ENCODE assay signal across 18 cellular contexts in genomic region chr22:32583074-32583677, GRCh38.
DNase-seq lines count a peak whose midpoint lies in the region; ATAC-seq and TF ChIP-seq lines count a peak whose summit lies in the region.
"Had no signal": no experiment of that assay in that cellular context is flagged by ENCODE, and none has a peak within 500 bp of the region (broad histone marks: within the 10 kb centered on the region; RNA-seq: fewer than 3 reads in every experiment).

No MANE protein-coding gene starts in this region.

- H3K9ac ChIP-seq in mesenchymal stem cell (ENCODE audit: low read length) = peak overlapping the region; percentile 31

- no peak overlapping the region for H3K14ac ChIP-seq in mesenchymal stem cell (ENCODE audit: low read length in 2 of 2)

- no peak overlapping the region for H2AK5ac ChIP-seq in mesenchymal stem cell (ENCODE audit: low read length, severe bottlenecking)

- H3K27me3 ChIP-seq in mesenchymal stem cell (ENCODE audit: control insufficient read depth in 1 of 2, insufficient read depth in 1 of 2, low read length in 2 of 2) = no peaks in the 10 kb centered on the region
- no peaks in the 10 kb centered on the region for H3K27me3 ChIP-seq in upper lobe of right lung

- H3K27ac ChIP-seq in mesenchymal stem cell (ENCODE audit: low read length, poor library complexity, severe bottlenecking) = no peak overlapping the region
- peak overlapping the region; percentile 31 for H3K27ac ChIP-seq in upper lobe of right lung
- H3K27ac ChIP-seq: WERI-Rb-1 had no signal

- no peaks in the 10 kb centered on the region for H3K4me1 ChIP-seq in mesenchymal stem cell (ENCODE audit: control insufficient read depth, insufficient read depth, low read depth, low read length)
- H3K4me1 ChIP-seq in upper lobe of right lung = peaks cover 26% of the 10 kb centered on the region

- peaks cover 6% of the 10 kb centered on the region for H3K9me3 ChIP-seq in mesenchymal stem cell (ENCODE audit: control insufficient read depth, low read length)
- no peaks in the 10 kb centered on the region for H3K9me3 ChIP-seq in upper lobe of right lung

- peak overlapping the region in 1 of 2 experiments; percentile 44 for H3K18ac ChIP-seq in mesenchymal stem cell (ENCODE audit: low read depth in 1 of 2, low read length in 2 of 2)

- H3K4me3 ChIP-seq in mesenchymal stem cell (ENCODE audit: insufficient read depth in 1 of 2, low read depth in 1 of 2, low read length in 2 of 2) (no peak overlapping the region), upper lobe of right lung (no peak overlapping the region)

- no peak overlapping the region for H2BK5ac ChIP-seq in mesenchymal stem cell (ENCODE audit: low read depth, low read length, poor library complexity, severe bottlenecking)

- intact Hi-C loops in Right ventricle myocardium superior (cut with DNase I) = loop anchor here (5.0 kb wide), 1 partner anchor 34 kb away; no protein-coding TSS in a partner anchor
- intact Hi-C loops in Right ventricle myocardium inferior (cut with DNase I) = no loop called here
- intact Hi-C loops in upper lobe of right lung (cut with DNase I) = no loop called here

- peak overlapping the region; percentile 36 for H2BK15ac ChIP-seq in mesenchymal stem cell (ENCODE audit: low read depth, poor library complexity, severe bottlenecking)

- DNase-seq in Right ventricle myocardium superior = no peak
- no peak for DNase-seq in Right ventricle myocardium inferior (ENCODE audit: missing footprints)
- peak; percentile 10 for DNase-seq in fibroblast of gingiva (ENCODE audit: low read depth)
- no peak for DNase-seq in mesenchymal stem cell
- DNase-seq in upper lobe of right lung = no peak
- no peak for DNase-seq in erythroblast (lab: John Stamatoyannopoulos, UW)
- DNase-seq in COLO668 (lab: John Stamatoyannopoulos, UW; ENCODE audit: unreplicated experiment) = no peak
- DNase-seq: ACHN; activated CD4-positive, alpha-beta T cell treated with anti-CD3 and anti-CD28 coated beads, Interleukin-2, amount 10 ng/mL, durations not matched to agents 7 days and 5 days; effector CD8-positive, alpha-beta T cell; left colon; MM.1S; NCI-H187; NCI-H526; stimulated activated CD4-positive, alpha-beta T cell treated with anti-CD3 and anti-CD28 coated beads, Interleukin-12 subunit alpha, Interleukin-12 subunit beta, amount 100 ng/mL, for 4 hours; WERI-Rb-1 had no signal

- H2AFZ ChIP-seq in mesenchymal stem cell (ENCODE audit: low read depth, low read length) = no peak overlapping the region

- H3K23ac ChIP-seq in mesenchymal stem cell (ENCODE audit: low read length in 2 of 2) = no peak overlapping the region

- ATAC-seq in Right ventricle myocardium superior (ENCODE audit: poor library complexity) = peak; percentile 35
- no peak for ATAC-seq in Right ventricle myocardium inferior
- ATAC-seq in upper lobe of right lung = no peak
- no peak for ATAC-seq in GM21381 (IDR thresholded peaks at IDR 0.05; ENCODE audit: unreplicated experiment)
- ATAC-seq: left colon, SK-N-SH treated with all-trans-retinoic acid at 6 μM for 48 hours had no signal

- H3K4ac ChIP-seq in mesenchymal stem cell (ENCODE audit: low read depth in 1 of 2, low read length in 2 of 2) = peak overlapping the region; percentile 47 to 55

- peak overlapping the region; percentile 30 for H4K91ac ChIP-seq in mesenchymal stem cell (ENCODE audit: low read length)

- 92% methylated on average over 7 of the region's 8 CpGs for WGBS in mesenchymal stem cell

- H2BK120ac ChIP-seq in mesenchymal stem cell (ENCODE audit: low read depth, low read length) = no peak overlapping the region

- no peak for TF ChIP-seq CTCF in upper lobe of right lung (IDR thresholded peaks at IDR 0.05)

- H2BK12ac ChIP-seq in mesenchymal stem cell (ENCODE audit: low read length in 2 of 2) = peak overlapping the region in 1 of 2 experiments; percentile 60

- no peak for TF ChIP-seq POLR2A in erythroblast (IDR thresholded peaks at IDR 0.05; ENCODE audit: low read length)

- H3K36me3 ChIP-seq in mesenchymal stem cell (ENCODE audit: control insufficient read depth in 1 of 2, insufficient read depth in 2 of 2, low read depth in 1 of 2, low read length in 2 of 2) = no peaks in the 10 kb centered on the region
- no peaks in the 10 kb centered on the region for H3K36me3 ChIP-seq in upper lobe of right lung
- H3K36me3 ChIP-seq: WERI-Rb-1 had no signal

- no peaks in the 10 kb centered on the region for H3K79me1 ChIP-seq in mesenchymal stem cell (replicated peaks; ENCODE audit: low read length, poor library complexity, severe bottlenecking)

- H4K8ac ChIP-seq in mesenchymal stem cell (ENCODE audit: low read length) = peak overlapping the region; percentile 57

- no peak overlapping the region for H3K4me2 ChIP-seq in mesenchymal stem cell (ENCODE audit: low read length, poor library complexity, severe bottlenecking)
